In genomic region chr3:126501054-126501453, GRCh38 we compare ENCODE assay signal across 27 cellular contexts. TPM values are rescaled to one million over a fixed set of nuclear protein-coding genes. Genes with fewer than 3 reads are reported as not detected.
"Had no signal": no experiment of that assay in that cellular context is flagged by ENCODE, and none has a peak within 500 bp of the region (broad histone marks: within the 10 kb centered on the region; RNA-seq: fewer than 3 reads in every experiment).

No MANE protein-coding gene starts in this region.

- H3K36me3 ChIP-seq: breast epithelium, MG63 had no signal

- H3K4me3 ChIP-seq: breast epithelium, MG63 had no signal

- H3K9me3 ChIP-seq: breast epithelium, MG63 had no signal

- H3K27ac ChIP-seq: breast epithelium, RWPE1 had no signal

- ATAC-seq: activated CD4-positive, CD25-positive, alpha-beta regulatory T cell treated with anti-CD3 and anti-CD28 coated beads, Interleukin-2, amount 50 U/mL, for 24 hours; activated CD8-positive, alpha-beta T cell treated with anti-CD3 and anti-CD28 coated beads, Interleukin-2, amount 10 ng/mL, durations not matched to agents 7 days and 5 days; Panc1 had no signal

- DNase-seq: activated CD4-positive, alpha-beta T cell treated with anti-CD3 and anti-CD28 coated beads for 4 hours; activated CD4-positive, alpha-beta T cell treated with anti-CD3 and anti-CD28 coated beads, Interleukin-2, amount 50 U/mL, for 4 hours; activated CD8-positive, alpha-beta memory T cell treated with anti-CD3 and anti-CD28 coated beads, Interleukin-2, amount 50 U/mL, for 48 hours; activated CD8-positive, alpha-beta T cell treated with anti-CD3 and anti-CD28 coated beads, Interleukin-2, amount 10 ng/mL, durations not matched to agents 7 days and 5 days; activated naive CD4-positive, alpha-beta T cell treated with anti-CD3 and anti-CD28 coated beads, Interleukin-2, amount 50 U/mL, for 16 hours; activated naive CD8-positive, alpha-beta T cell treated with anti-CD3 and anti-CD28 coated beads, Interleukin-2, amount 10 ng/mL, durations not matched to agents 7 days and 5 days; activated T-cell treated with anti-CD3 and anti-CD28 coated beads, Interleukin-2, amount 50 U/mL, for 1 hour; caudate nucleus; MG63; MV-4-11; NCI-H1092 treated with DMSO at 0.1 percent for 48 hours; NCI-H1436; NCI-H1694 treated with DMSO at 0.1 percent for 48 hours; NCI-H2029 treated with DMSO at 0.1 percent for 48 hours; NCI-H2227 treated with DMSO at 0.1 percent for 48 hours; NCI-H526 treated with DMSO at 0.1 percent for 48 hours; NCI-H82; OCI-M1; SHP77 treated with DMSO at 0.1 percent for 48 hours had no signal

- H3K4me1 ChIP-seq: breast epithelium had no signal

RNA-seq across cellular contexts. Expression of gene UROC1, which starts 16.5 kb away (rescaled TPM):
- total RNA-seq: activated naive CD8-positive, alpha-beta T cell treated with anti-CD3 and anti-CD28 coated beads, Interleukin-2, amount 10 ng/mL, durations not matched to agents 7 days and 5 days; aorta; breast epithelium; NCI-H460 had no signal
- polyA plus RNA-seq: aorta had no signal

RNA-seq across cellular contexts. Expression of gene CHST13, which starts 22.9 kb away (rescaled TPM):
- total RNA-seq: activated CD8-positive, alpha-beta T cell treated with anti-CD3 and anti-CD28 coated beads, Interleukin-2, amount 10 ng/mL, durations not matched to agents 7 days and 5 days; cerebellum; NCI-H460 had no signal
- polyA plus RNA-seq: aorta had no signal

RNA-seq across cellular contexts. Expression of gene C3orf22, which starts 57.7 kb away (rescaled TPM):
- total RNA-seq: activated CD8-positive, alpha-beta T cell treated with anti-CD3 and anti-CD28 coated beads, Interleukin-2, amount 10 ng/mL, durations not matched to agents 7 days and 5 days; activated naive CD8-positive, alpha-beta T cell treated with anti-CD3 and anti-CD28 coated beads, Interleukin-2, amount 10 ng/mL, durations not matched to agents 7 days and 5 days; aorta; breast epithelium; NCI-H460; SK-MEL-5 had no signal
- polyA plus RNA-seq: aorta had no signal
